Comparison of ENCODE assay signal across 25 cellular contexts in genomic region chrX:42189601-42190000, GRCh38.
A peak's percentile ranks its signal among the peaks of the same experiment; 100 is the strongest.
DNase-seq lines count a peak whose midpoint lies in the region; ATAC-seq, FAIRE-seq and TF ChIP-seq lines count a peak whose summit lies in the region.
"Had no signal": no experiment of that assay in that cellular context is flagged by ENCODE, and none has a peak within 500 bp of the region (broad histone marks: within the 10 kb centered on the region; RNA-seq: fewer than 3 reads in every experiment).

No MANE protein-coding gene starts in this region.

- FAIRE-seq in astrocyte (lab: Jason Lieb, UNC), result peak; percentile 73
- FAIRE-seq: A549, D721Med, GM12878 had no signal

- H3K4me1 Mint-ChIP-seq in astrocyte (ENCODE audit: low read depth, unreplicated experiment), result peaks cover 4% of the 10 kb centered on the region
- H3K4me1 Mint-ChIP-seq in neural progenitor cell, result peaks cover 2% of the 10 kb centered on the region
- peaks cover 16% of the 10 kb centered on the region for H3K4me1 Mint-ChIP-seq in WTC11
- peaks cover 5% of the 10 kb centered on the region for H3K4me1 Mint-ChIP-seq in stimulated activated effector memory CD8-positive, alpha-beta T cell treated with anti-CD3 and anti-CD28 coated beads, Interleukin-12 subunit alpha, Interleukin-12 subunit beta, amount 100 ng/mL, for 72 hours
- H3K4me1 Mint-ChIP-seq: CD14-positive monocyte; CD8-positive, alpha-beta memory T cell had no signal

- in situ Hi-C loops in astrocyte of the spinal cord (cut with HindIII; ENCODE audit: low sequenced_read_pairs), result no loop called here

- no peak for TF ChIP-seq RAD21 in neural cell (conservative IDR thresholded peaks at IDR 0.05)

- peaks cover 2% of the 10 kb centered on the region for H3K27me3 Mint-ChIP-seq in astrocyte (ENCODE audit: low read depth, unreplicated experiment)
- peaks cover 2% of the 10 kb centered on the region for H3K27me3 Mint-ChIP-seq in neural progenitor cell (ENCODE audit: insufficient read depth, low read depth)
- H3K27me3 Mint-ChIP-seq in WTC11 (ENCODE audit: low read depth), result no peaks in the 10 kb centered on the region; the same call in 1 of the 2 replicates
- H3K27me3 Mint-ChIP-seq: CD4-positive, alpha-beta T cell had no signal

- H3F3A ChIP-seq in neural cell (ENCODE audit: insufficient read depth, low read length, poor library complexity, severe bottlenecking) (no peaks in the 10 kb centered on the region), neural progenitor cell (ENCODE audit: low read depth) (no peaks in the 10 kb centered on the region)

- TF ChIP-seq EP300 in neural cell (conservative IDR thresholded peaks at IDR 0.05; ENCODE audit: poor library complexity, severe bottlenecking), result no peak

- no peaks in the 10 kb centered on the region for H3K9me3 ChIP-seq in astrocyte (ENCODE audit: insufficient read depth, low read depth, low read length)
- H3K9me3 ChIP-seq in neural cell (ENCODE audit: low read length), result no peaks in the 10 kb centered on the region
- H3K9me3 ChIP-seq in neural progenitor cell (ENCODE audit: low read depth), result no peaks in the 10 kb centered on the region
- H3K9me3 ChIP-seq: A549, BE2C had no signal

- DNase-seq in astrocyte (ENCODE audit: low read depth) (no peak), astrocyte of the spinal cord (ENCODE audit: low read depth, low spot score) (peak; percentile 17), neural progenitor cell (ENCODE audit: low spot score) (no peak), WTC11 (ENCODE audit: low spot score) (no peak)
- no peak for DNase-seq in stimulated activated effector memory CD8-positive, alpha-beta T cell treated with anti-CD3 and anti-CD28 coated beads, Interleukin-12 subunit alpha, Interleukin-12 subunit beta, amount 100 ng/mL, for 72 hours (ENCODE audit: low spot score in 2 of 2)
- DNase-seq: 8988T; ACHN; AML-193; BE2C; CD4-positive, alpha-beta T cell; CD8-positive, alpha-beta memory T cell; DMS 273 treated with DMSO at 0.1 percent for 48 hours; DMS79; EL; GDM1; H9 had no signal

- ATAC-seq in WTC11 (no peak), HG02610 (IDR thresholded peaks at IDR 0.05; ENCODE audit: unreplicated experiment) (no peak)
- no peak for ATAC-seq in stimulated activated effector memory CD8-positive, alpha-beta T cell treated with anti-CD3 and anti-CD28 coated beads, Interleukin-12 subunit alpha, Interleukin-12 subunit beta, amount 100 ng/mL, for 72 hours
- ATAC-seq: A549, GM12878, HCT116 had no signal

- H3K27ac Mint-ChIP-seq in astrocyte (ENCODE audit: unreplicated experiment) (no peak overlapping the region), neural progenitor cell (no peak overlapping the region), WTC11 (no peak overlapping the region)
- H3K27ac Mint-ChIP-seq in stimulated activated effector memory CD8-positive, alpha-beta T cell treated with anti-CD3 and anti-CD28 coated beads, Interleukin-12 subunit alpha, Interleukin-12 subunit beta, amount 100 ng/mL, for 72 hours, result no peak overlapping the region
- H3K27ac Mint-ChIP-seq: CD14-positive monocyte; CD4-positive, alpha-beta T cell; CD8-positive, alpha-beta memory T cell; GM23338 had no signal

- H3K27ac ChIP-seq in astrocyte (ENCODE audit: low read depth, low read length) (no peak overlapping the region), neural cell (ENCODE audit: low read length) (peak overlapping the region; percentile 73), neural progenitor cell (no peak overlapping the region)
- H3K27ac ChIP-seq: A549; BLaER1 treated with 17β-estradiol and CSF1 and Interleukin-3, amounts not matched to agents 10 nM and 100 nM had no signal

- no peak for TF ChIP-seq CTCF in astrocyte (IDR thresholded peaks at IDR 0.05; ENCODE audit: insufficient read depth, low read depth, low read length)
- TF ChIP-seq CTCF in astrocyte of the spinal cord (IDR thresholded peaks at IDR 0.05; ENCODE audit: low read depth, low read length), result no peak
- no peak for TF ChIP-seq CTCF in neural cell (IDR thresholded peaks at IDR 0.05; ENCODE audit: poor library complexity, severe bottlenecking)
- no peak for TF ChIP-seq CTCF in neural progenitor cell (IDR thresholded peaks at IDR 0.05)
- TF ChIP-seq CTCF in WTC11 (IDR thresholded peaks at IDR 0.05), result no peak

- peaks cover 9% of the 10 kb centered on the region for H3K9me3 Mint-ChIP-seq in astrocyte (ENCODE audit: unreplicated experiment)
- peaks cover 7% of the 10 kb centered on the region for H3K9me3 Mint-ChIP-seq in neural progenitor cell
- peaks cover 15% of the 10 kb centered on the region for H3K9me3 Mint-ChIP-seq in WTC11
- peaks cover 3% of the 10 kb centered on the region for H3K9me3 Mint-ChIP-seq in stimulated activated effector memory CD8-positive, alpha-beta T cell treated with anti-CD3 and anti-CD28 coated beads, Interleukin-12 subunit alpha, Interleukin-12 subunit beta, amount 100 ng/mL, for 72 hours
- H3K9me3 Mint-ChIP-seq: CD4-positive, alpha-beta T cell had no signal

- POLR2A ChIA-PET in WTC11 (lab: Charles Lee), result no interaction called here

- no peaks in the 10 kb centered on the region for H3K36me3 ChIP-seq in astrocyte (ENCODE audit: insufficient read depth, low read length)
- H3K36me3 ChIP-seq in neural cell (ENCODE audit: insufficient read depth, low read length), result no peaks in the 10 kb centered on the region
- H3K36me3 ChIP-seq in neural progenitor cell, result no peaks in the 10 kb centered on the region
- H3K36me3 ChIP-seq: BE2C; BLaER1 treated with 17β-estradiol and CSF1 and Interleukin-3, amounts not matched to agents 10 nM and 100 nM had no signal

- H3K4me3 Mint-ChIP-seq in astrocyte (ENCODE audit: unreplicated experiment) (no peak overlapping the region), neural progenitor cell (no peak overlapping the region), WTC11 (no peak overlapping the region)
- H3K4me3 Mint-ChIP-seq in stimulated activated effector memory CD8-positive, alpha-beta T cell treated with anti-CD3 and anti-CD28 coated beads, Interleukin-12 subunit alpha, Interleukin-12 subunit beta, amount 100 ng/mL, for 72 hours, result no peak overlapping the region
- H3K4me3 Mint-ChIP-seq: CD14-positive monocyte; CD4-positive, alpha-beta T cell; CD8-positive, alpha-beta memory T cell; GM23338; H9 had no signal

- H3K4me1 ChIP-seq in astrocyte (ENCODE audit: insufficient read depth, low read length), result no peaks in the 10 kb centered on the region
- H3K4me1 ChIP-seq in neural progenitor cell, result no peaks in the 10 kb centered on the region
- H3K4me1 ChIP-seq: A549; BE2C; BLaER1 treated with 17β-estradiol and CSF1 and Interleukin-3, amounts not matched to agents 10 nM and 100 nM had no signal

- H2AFZ ChIP-seq in astrocyte (ENCODE audit: low read depth, low read length) (no peak overlapping the region), neural cell (ENCODE audit: low read depth, low read length) (no peak overlapping the region), neural progenitor cell (replicated peaks) (no peak overlapping the region)
- H2AFZ ChIP-seq: GM23338 had no signal

- H3K4me3 ChIP-seq in astrocyte (ENCODE audit: insufficient read depth, low read depth, low read length) (no peak overlapping the region), astrocyte of the spinal cord (ENCODE audit: low read depth, low read length) (no peak overlapping the region), neural cell (ENCODE audit: low read length) (no peak overlapping the region), neural progenitor cell (no peak overlapping the region)
- H3K4me3 ChIP-seq: A549; BLaER1 treated with 17β-estradiol and CSF1 and Interleukin-3, amounts not matched to agents 10 nM and 100 nM; GM12878; GM23338 had no signal

- H3K9ac ChIP-seq in astrocyte (ENCODE audit: low read length), result no peak overlapping the region
- no peak overlapping the region for H3K9ac ChIP-seq in neural cell (ENCODE audit: low read length)
- H3K9ac ChIP-seq in neural progenitor cell, result no peak overlapping the region
- H3K9ac ChIP-seq: BLaER1 treated with 17β-estradiol and CSF1 and Interleukin-3, amounts not matched to agents 10 nM and 100 nM had no signal

- no peaks in the 10 kb centered on the region for H3K9me2 ChIP-seq in neural cell (ENCODE audit: insufficient read depth, low read length)

- H3K36me3 Mint-ChIP-seq in astrocyte (ENCODE audit: low read depth, unreplicated experiment), result no peaks in the 10 kb centered on the region
- H3K36me3 Mint-ChIP-seq in neural progenitor cell, result no peaks in the 10 kb centered on the region
- no peaks in the 10 kb centered on the region for H3K36me3 Mint-ChIP-seq in WTC11
- H3K36me3 Mint-ChIP-seq in stimulated activated effector memory CD8-positive, alpha-beta T cell treated with anti-CD3 and anti-CD28 coated beads, Interleukin-12 subunit alpha, Interleukin-12 subunit beta, amount 100 ng/mL, for 72 hours, result no peaks in the 10 kb centered on the region
- H3K36me3 Mint-ChIP-seq: CD14-positive monocyte had no signal

- H4K20me1 ChIP-seq in astrocyte (ENCODE audit: insufficient read depth, low read length) (no peaks in the 10 kb centered on the region), neural cell (ENCODE audit: insufficient read depth) (no peaks in the 10 kb centered on the region), neural progenitor cell (ENCODE audit: low read depth) (no peaks in the 10 kb centered on the region)
- H4K20me1 ChIP-seq: BLaER1 treated with 17β-estradiol and CSF1 and Interleukin-3, amounts not matched to agents 10 nM and 100 nM had no signal

- H3K79me2 ChIP-seq in astrocyte (ENCODE audit: insufficient read depth, low read length) (no peaks in the 10 kb centered on the region), neural cell (replicated peaks; ENCODE audit: insufficient read depth, low read length) (no peaks in the 10 kb centered on the region), neural progenitor cell (ENCODE audit: low read depth) (no peaks in the 10 kb centered on the region)

- H3K4me2 ChIP-seq in astrocyte (ENCODE audit: low read length), result no peak overlapping the region
- H3K4me2 ChIP-seq in neural cell (ENCODE audit: low read length), result no peak overlapping the region
- H3K4me2 ChIP-seq in neural progenitor cell, result no peak overlapping the region
- H3K4me2 ChIP-seq: A549; BLaER1 treated with 17β-estradiol and CSF1 and Interleukin-3, amounts not matched to agents 10 nM and 100 nM; GM23338 had no signal

- H3K27me3 ChIP-seq in astrocyte (ENCODE audit: insufficient read depth, low read length), result no peaks in the 10 kb centered on the region
- no peaks in the 10 kb centered on the region for H3K27me3 ChIP-seq in neural cell (ENCODE audit: insufficient read depth, low read depth, low read length)
- H3K27me3 ChIP-seq in neural progenitor cell, result no peaks in the 10 kb centered on the region
- H3K27me3 ChIP-seq: BE2C had no signal

- CTCF ChIA-PET in WTC11 (lab: Charles Lee), result no interaction called here

TF ChIP-seq in neural cell, 6 proteins besides CTCF, POLR2A, EP300 and RAD21 (continues in another document):
- no peak for TF ChIP-seq EZH2 (IDR thresholded peaks at IDR 0.05; ENCODE audit: borderline replicate concordance, insufficient read depth, low read length, poor library complexity, severe bottlenecking)
- no peak for TF ChIP-seq POLR2AphosphoS5 (IDR thresholded peaks at IDR 0.05)
- TF ChIP-seq TAF1 (IDR thresholded peaks at IDR 0.05; ENCODE audit: low read depth), result no peak

TF ChIP-seq in WTC11, 78 proteins besides CTCF, POLR2A, EP300 and RAD21 (continues in another document):
- TF ChIP-seq CREM (CRISPR knock-in tag; IDR thresholded peaks at IDR 0.05), result no peak
- TF ChIP-seq GABPB1 (CRISPR knock-in tag; IDR thresholded peaks at IDR 0.05), result no peak
- no peak for TF ChIP-seq RELA (CRISPR knock-in tag; IDR thresholded peaks at IDR 0.05; ENCODE audit: borderline replicate concordance)
- no peak for TF ChIP-seq FOXJ3 (CRISPR knock-in tag; IDR thresholded peaks at IDR 0.05; ENCODE audit: borderline replicate concordance)
